Comparison of ENCODE assay signal across 16 cellular contexts in the genomic region with DNA sequence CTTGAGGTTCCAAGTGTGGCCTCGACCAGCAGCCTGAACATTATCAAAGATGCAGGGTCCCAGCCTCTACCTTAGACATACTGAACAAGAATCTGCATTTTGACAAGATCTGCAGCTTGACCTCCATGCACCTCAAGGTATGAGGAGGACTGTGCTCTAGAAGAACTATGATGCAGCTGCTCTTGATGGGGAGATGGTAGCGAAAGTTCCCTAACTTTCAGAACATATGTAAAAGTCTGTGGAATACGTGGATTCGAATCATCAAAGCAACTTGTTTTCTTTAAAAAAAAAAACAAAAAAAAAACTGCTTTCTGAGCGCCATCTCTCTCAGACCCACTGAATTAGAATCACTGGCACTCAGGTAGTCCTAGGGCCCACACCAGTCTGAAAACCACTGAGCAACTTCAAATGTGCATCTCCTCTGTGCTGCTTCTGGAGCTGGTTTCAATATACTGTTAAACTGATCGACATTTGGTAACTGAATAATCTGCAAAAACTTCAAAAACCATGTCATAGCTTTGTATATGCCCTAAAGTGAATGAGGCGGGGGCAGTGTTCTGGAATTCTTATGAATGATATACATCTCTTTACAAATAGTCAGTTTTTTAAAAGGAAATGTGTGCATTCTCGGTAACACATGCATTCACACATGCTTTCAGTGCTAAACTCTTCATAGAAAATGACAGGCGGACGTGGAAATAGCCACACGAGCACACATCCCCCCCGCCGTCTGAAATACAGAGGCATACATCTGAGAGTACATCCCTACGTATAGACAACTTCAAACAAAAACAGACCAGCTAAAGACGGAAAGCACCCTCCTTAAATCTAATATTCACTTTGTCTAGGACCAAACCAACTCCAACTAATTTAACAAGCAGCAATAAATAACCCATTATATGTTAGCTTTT.
DNase-seq lines count a peak whose midpoint lies in the region; ATAC-seq and TF ChIP-seq lines count a peak whose summit lies in the region.
"Had no signal": no experiment of that assay in that cellular context is flagged by ENCODE, and none has a peak within 500 bp of the region (broad histone marks: within the 10 kb centered on the region; RNA-seq: fewer than 3 reads in every experiment).

No MANE protein-coding gene starts in this region.

- H3K4me2 ChIP-seq in SU-DHL-6 (ENCODE audit: low read depth, low read length, poor library complexity, severe bottlenecking) = peak overlapping the region; percentile 38
- H3K4me2 ChIP-seq in MM.1S (ENCODE audit: low read depth, low read length) = no peak overlapping the region

- H3K79me2 ChIP-seq in SU-DHL-6 (ENCODE audit: insufficient read depth, low read length) = no peaks in the 10 kb centered on the region
- no peaks in the 10 kb centered on the region for H3K79me2 ChIP-seq in MM.1S (ENCODE audit: low read length)

- H3K36me3 Mint-ChIP-seq in activated naive CD4-positive, alpha-beta T cell treated with anti-CD3 and anti-CD28 coated beads, Interleukin-2, amount 10 ng/mL, durations not matched to agents 7 days and 5 days = peaks cover 11% of the 10 kb centered on the region
- H3K36me3 Mint-ChIP-seq in dendritic cell treated with granulocyte-macrophage colony-stimulating factor and Interleukin-4, amounts not matched to agents 40 ng/mL and 50 ng/mL, for 4 days (ENCODE audit: low read depth) = no peaks in the 10 kb centered on the region

- intact Hi-C loops in dendritic cell treated with granulocyte-macrophage colony-stimulating factor and Interleukin-4, amounts not matched to agents 40 ng/mL and 50 ng/mL, for 4 days (cut with micrococcal nuclease) = loop anchor here (5.0 kb wide), 1 partner anchor 93 kb away; no protein-coding TSS in a partner anchor
- intact Hi-C loops in left ventricle myocardium superior (cut with micrococcal nuclease) = no loop called here

- H3K27me3 Mint-ChIP-seq in activated naive CD4-positive, alpha-beta T cell treated with anti-CD3 and anti-CD28 coated beads, Interleukin-2, amount 10 ng/mL, durations not matched to agents 7 days and 5 days = no peaks in the 10 kb centered on the region
- no peaks in the 10 kb centered on the region for H3K27me3 Mint-ChIP-seq in dendritic cell treated with granulocyte-macrophage colony-stimulating factor and Interleukin-4, amounts not matched to agents 40 ng/mL and 50 ng/mL, for 4 days
- no peaks in the 10 kb centered on the region for H3K27me3 Mint-ChIP-seq in stimulated activated naive CD8-positive, alpha-beta T cell treated with anti-CD3 and anti-CD28 coated beads, Interleukin-15, amount 100 ng/mL, for 72 hours

- H3K9me3 ChIP-seq in SU-DHL-6 (ENCODE audit: insufficient read depth, low read length) (no peaks in the 10 kb centered on the region), MM.1S (replicated peaks; ENCODE audit: insufficient read depth, low read length) (no peaks in the 10 kb centered on the region)
- H3K9me3 ChIP-seq: psoas muscle, upper lobe of left lung had no signal

- peak overlapping the region; percentile 14 for H3K4me3 ChIP-seq in SU-DHL-6 (ENCODE audit: insufficient read depth, low read length, poor library complexity, severe bottlenecking)
- no peak overlapping the region for H3K4me3 ChIP-seq in MM.1S (ENCODE audit: low read length)
- H3K4me3 ChIP-seq: psoas muscle, upper lobe of left lung had no signal

- peaks cover 36% of the 10 kb centered on the region for H3K4me1 ChIP-seq in MM.1S (ENCODE audit: low read length)

- H3K27me3 ChIP-seq in SU-DHL-6 (ENCODE audit: low read length) (no peaks in the 10 kb centered on the region), MM.1S (replicated peaks; ENCODE audit: insufficient read depth, low read length) (no peaks in the 10 kb centered on the region)
- H3K27me3 ChIP-seq: upper lobe of left lung had no signal

- TF ChIP-seq CTCF in SU-DHL-6 (IDR thresholded peaks at IDR 0.05; ENCODE audit: insufficient read depth, low read length, poor library complexity, severe bottlenecking) (no peak), MM.1S (IDR thresholded peaks at IDR 0.05; ENCODE audit: low read length) (no peak)

- H3K9ac ChIP-seq in SU-DHL-6 (ENCODE audit: low read length) (peak overlapping the region; percentile 6; the same call in 1 of the 2 replicates), MM.1S (ENCODE audit: low read length) (no peak overlapping the region)

- H2AFZ ChIP-seq in SU-DHL-6 (ENCODE audit: low read depth, low read length, severe bottlenecking) = peak overlapping the region; percentile 42
- H2AFZ ChIP-seq in MM.1S (ENCODE audit: low read length) = no peak overlapping the region

- H3K9me3 Mint-ChIP-seq in activated naive CD4-positive, alpha-beta T cell treated with anti-CD3 and anti-CD28 coated beads, Interleukin-2, amount 10 ng/mL, durations not matched to agents 7 days and 5 days = no peaks in the 10 kb centered on the region
- no peaks in the 10 kb centered on the region for H3K9me3 Mint-ChIP-seq in dendritic cell treated with granulocyte-macrophage colony-stimulating factor and Interleukin-4, amounts not matched to agents 40 ng/mL and 50 ng/mL, for 4 days
- H3K9me3 Mint-ChIP-seq in stimulated activated naive CD8-positive, alpha-beta T cell treated with anti-CD3 and anti-CD28 coated beads, Interleukin-15, amount 100 ng/mL, for 72 hours = no peaks in the 10 kb centered on the region

- no peaks in the 10 kb centered on the region for H3K36me3 ChIP-seq in SU-DHL-6 (ENCODE audit: low read length)
- H3K36me3 ChIP-seq in MM.1S (replicated peaks; ENCODE audit: insufficient read depth, low read length) = no peaks in the 10 kb centered on the region
- H3K36me3 ChIP-seq: upper lobe of left lung had no signal

- H3F3A ChIP-seq in SU-DHL-6 (ENCODE audit: insufficient read depth) (no peaks in the 10 kb centered on the region), MM.1S (ENCODE audit: insufficient read depth, low read length) (peaks cover 12% of the 10 kb centered on the region)

- peaks cover 87% of the 10 kb centered on the region for H3K4me1 Mint-ChIP-seq in activated naive CD4-positive, alpha-beta T cell treated with anti-CD3 and anti-CD28 coated beads, Interleukin-2, amount 10 ng/mL, durations not matched to agents 7 days and 5 days
- peaks cover 57% of the 10 kb centered on the region for H3K4me1 Mint-ChIP-seq in dendritic cell treated with granulocyte-macrophage colony-stimulating factor and Interleukin-4, amounts not matched to agents 40 ng/mL and 50 ng/mL, for 4 days (ENCODE audit: low read depth)
- peaks cover 93% of the 10 kb centered on the region for H3K4me1 Mint-ChIP-seq in stimulated activated naive CD8-positive, alpha-beta T cell treated with anti-CD3 and anti-CD28 coated beads, Interleukin-15, amount 100 ng/mL, for 72 hours

- peak; percentile 81 for ATAC-seq in stimulated activated naive CD8-positive, alpha-beta T cell treated with anti-CD3 and anti-CD28 coated beads, Interleukin-15, amount 100 ng/mL, for 72 hours
- no peak for ATAC-seq in left ventricle myocardium superior
- ATAC-seq: psoas muscle had no signal

- H3K27ac Mint-ChIP-seq in activated naive CD4-positive, alpha-beta T cell treated with anti-CD3 and anti-CD28 coated beads, Interleukin-2, amount 10 ng/mL, durations not matched to agents 7 days and 5 days = peak overlapping the region; percentile 97
- peak overlapping the region; percentile 50 for H3K27ac Mint-ChIP-seq in dendritic cell treated with granulocyte-macrophage colony-stimulating factor and Interleukin-4, amounts not matched to agents 40 ng/mL and 50 ng/mL, for 4 days
- peak overlapping the region; percentile 92 to 96 for H3K27ac Mint-ChIP-seq in stimulated activated naive CD8-positive, alpha-beta T cell treated with anti-CD3 and anti-CD28 coated beads, Interleukin-15, amount 100 ng/mL, for 72 hours

- H3K27ac ChIP-seq in SU-DHL-6 (ENCODE audit: low read depth, low read length) = peak overlapping the region; percentile 42
- H3K27ac ChIP-seq in MM.1S (ENCODE audit: low read length) = no peak overlapping the region
- H3K27ac ChIP-seq: epithelial cell of prostate, HL-60, psoas muscle, upper lobe of left lung had no signal

- H4K20me1 ChIP-seq in SU-DHL-6 (ENCODE audit: low read depth, low read length) = no peaks in the 10 kb centered on the region
- no peaks in the 10 kb centered on the region for H4K20me1 ChIP-seq in MM.1S (ENCODE audit: insufficient read depth, low read length)

- peak; percentile 63 for DNase-seq in activated naive CD4-positive, alpha-beta T cell treated with anti-CD3 and anti-CD28 coated beads, Interleukin-2, amount 10 ng/mL, durations not matched to agents 7 days and 5 days
- DNase-seq in activated naive CD4-positive, alpha-beta T cell treated with anti-CD3 and anti-CD28 coated beads, Interleukin-2, amount 50 U/mL, for 16 hours = no peak
- DNase-seq in stimulated activated naive CD8-positive, alpha-beta T cell treated with anti-CD3 and anti-CD28 coated beads, Interleukin-15, amount 100 ng/mL, for 72 hours = peak in 1 of 2 donors; percentile 61
- DNase-seq in MM.1S = no peak
- no peak for DNase-seq in NCI-H524 treated with DMSO at 0.1 percent for 48 hours (lab: John Stamatoyannopoulos, UW)
- no peak for DNase-seq in left ventricle myocardium superior
- DNase-seq: cerebellar nuclear complex, glutamatergic neuron, kidney, OCI-M1, psoas muscle, upper lobe of left lung had no signal

- H3K9me2 ChIP-seq in SU-DHL-6 (replicated peaks; ENCODE audit: insufficient read depth, low read length) (no peaks in the 10 kb centered on the region), MM.1S (replicated peaks; ENCODE audit: insufficient read depth, low read length) (no peaks in the 10 kb centered on the region)

- CTCF ChIA-PET in activated naive CD4-positive, alpha-beta T cell treated with anti-CD3 and anti-CD28 coated beads, Interleukin-2, amount 10 ng/mL, durations not matched to agents 7 days and 5 days (lab: Charles Lee) = interaction anchor here (0.7 to 1.8 kb wide), 7 partner anchors 9 to 131 kb away, joined by 3 to 6 read pairs (median 4); no protein-coding TSS in a partner anchor

- peak overlapping the region; percentile 46 for H3K4me3 Mint-ChIP-seq in activated naive CD4-positive, alpha-beta T cell treated with anti-CD3 and anti-CD28 coated beads, Interleukin-2, amount 10 ng/mL, durations not matched to agents 7 days and 5 days
- peak overlapping the region; percentile 60 for H3K4me3 Mint-ChIP-seq in dendritic cell treated with granulocyte-macrophage colony-stimulating factor and Interleukin-4, amounts not matched to agents 40 ng/mL and 50 ng/mL, for 4 days
- peak overlapping the region; percentile 49 to 81 for H3K4me3 Mint-ChIP-seq in stimulated activated naive CD8-positive, alpha-beta T cell treated with anti-CD3 and anti-CD28 coated beads, Interleukin-15, amount 100 ng/mL, for 72 hours
